3 cellular contexts compared by ENCODE assay signal in genomic region chr21:36988536-36988935, GRCh38.
TF ChIP-seq lines count a peak whose summit lies in the region.

No MANE protein-coding gene starts in this region.

TF ChIP-seq in SK-N-SH, 30 proteins besides CTCF, POLR2A, EP300 and RAD21:
- TF ChIP-seq POLR2AphosphoS5 (IDR thresholded peaks at IDR 0.05; ENCODE audit: low read depth, low read length) (no peak), GATA2 (CRISPR knock-in tag; IDR thresholded peaks at IDR 0.05) (0 out of 2 replicates have a peak, but pooled peaks have one; percentile 44)

TF ChIP-seq in SK-N-SH treated with all-trans-retinoic acid at 6 μM for 48 hours, 23 proteins besides CTCF, POLR2A, EP300 and RAD21 (continued from another document):
- no peak for TF ChIP-seq ZNF565 (CRISPR knock-in tag; conservative IDR thresholded peaks at IDR 0.05; ENCODE audit: low read depth)
- TF ChIP-seq CREB5 (CRISPR knock-in tag; IDR thresholded peaks at IDR 0.05; ENCODE audit: low read depth): no peak
- no peak for TF ChIP-seq ISL1 (CRISPR knock-in tag; IDR thresholded peaks at IDR 0.05)
- no peak for TF ChIP-seq SNAI2 (CRISPR knock-in tag; IDR thresholded peaks at IDR 0.05)
- no peak for TF ChIP-seq TSHZ2 (CRISPR knock-in tag; IDR thresholded peaks at IDR 0.05)
- TF ChIP-seq CSDC2 (CRISPR knock-in tag; IDR thresholded peaks at IDR 0.05): no peak
- TF ChIP-seq PPARA (CRISPR knock-in tag; IDR thresholded peaks at IDR 0.05; ENCODE audit: borderline replicate concordance): no peak
- no peak for TF ChIP-seq OSR1 (CRISPR knock-in tag; IDR thresholded peaks at IDR 0.05)
- TF ChIP-seq PATZ1 (CRISPR knock-in tag; IDR thresholded peaks at IDR 0.05; ENCODE audit: borderline replicate concordance): no peak
- no peak for TF ChIP-seq TCF4 (CRISPR knock-in tag; IDR thresholded peaks at IDR 0.05; ENCODE audit: borderline replicate concordance)
- no peak for TF ChIP-seq ARNTL (CRISPR knock-in tag; IDR thresholded peaks at IDR 0.05; ENCODE audit: borderline replicate concordance, low read depth)
- no peak for TF ChIP-seq GLIS3 (CRISPR knock-in tag; IDR thresholded peaks at IDR 0.05)
- TF ChIP-seq BACH2 (CRISPR knock-in tag; IDR thresholded peaks at IDR 0.05; ENCODE audit: borderline replicate concordance): no peak
- no peak for TF ChIP-seq TOX (CRISPR knock-in tag; IDR thresholded peaks at IDR 0.05; ENCODE audit: borderline replicate concordance)
- TF ChIP-seq ZC3H10 (CRISPR knock-in tag; IDR thresholded peaks at IDR 0.05): no peak
- no peak for TF ChIP-seq ZFP3 (CRISPR knock-in tag; IDR thresholded peaks at IDR 0.05)
- no peak for TF ChIP-seq POU6F1 (CRISPR knock-in tag; IDR thresholded peaks at IDR 0.05; ENCODE audit: borderline replicate concordance, low read depth)

TF ChIP-seq in IMR-90, 13 proteins besides CTCF, POLR2A, EP300 and RAD21:
- TF ChIP-seq ELK1 (IDR thresholded peaks at IDR 0.05; ENCODE audit: borderline replicate concordance, low read depth, low read length) (no peak), CEBPB (IDR thresholded peaks at IDR 0.05; ENCODE audit: low read depth, low read length) (no peak), RCOR1 (IDR thresholded peaks at IDR 0.05; ENCODE audit: insufficient replicate concordance, low read length) (no peak), NFE2L2 (IDR thresholded peaks at IDR 0.05; ENCODE audit: low read depth, low read length) (no peak), SMC3 (IDR thresholded peaks at IDR 0.05; ENCODE audit: low read depth, low read length) (no peak), CHD1 (IDR thresholded peaks at IDR 0.05; ENCODE audit: low read depth, low read length) (no peak)
